Comparison of ENCODE assay signal across 13 cellular contexts in genomic region chr18:9961031-9961430, GRCh38. TPM values are rescaled to one million over a fixed set of nuclear protein-coding genes. Genes with fewer than 3 reads are reported as not detected.
DNase-seq lines count a peak whose midpoint lies in the region; ATAC-seq and TF ChIP-seq lines count a peak whose summit lies in the region.
"Had no signal": no experiment of that assay in that cellular context is flagged by ENCODE, and none has a peak within 500 bp of the region (broad histone marks: within the 10 kb centered on the region; RNA-seq: fewer than 3 reads in every experiment).

No MANE protein-coding gene starts in this region.

- peaks cover 3% of the 10 kb centered on the region for H3K79me1 ChIP-seq in mesenchymal stem cell (replicated peaks; ENCODE audit: low read length, poor library complexity, severe bottlenecking)

- no peak overlapping the region for H2BK5ac ChIP-seq in mesenchymal stem cell (ENCODE audit: low read depth, low read length, poor library complexity, severe bottlenecking)

- H2BK15ac ChIP-seq in mesenchymal stem cell (ENCODE audit: low read depth, poor library complexity, severe bottlenecking): no peak overlapping the region

- H3K14ac ChIP-seq in mesenchymal stem cell (ENCODE audit: low read length in 2 of 2): no peak overlapping the region

- H4K91ac ChIP-seq in mesenchymal stem cell (ENCODE audit: low read length): no peak overlapping the region

- H3K36me3 ChIP-seq in HUES48 (ENCODE audit: control insufficient read depth, insufficient read depth, low read length) (no peaks in the 10 kb centered on the region), mesenchymal stem cell (ENCODE audit: control insufficient read depth in 1 of 2, insufficient read depth in 2 of 2, low read depth in 1 of 2, low read length in 2 of 2) (peaks cover 0 to 16% of the 10 kb centered on the region in 2 experiments)
- H3K36me3 ChIP-seq: SJCRH30 had no signal

- H3K27me3 ChIP-seq in HUES48 (ENCODE audit: control insufficient read depth, insufficient read depth, low read length): no peaks in the 10 kb centered on the region
- no peaks in the 10 kb centered on the region for H3K27me3 ChIP-seq in mesenchymal stem cell (ENCODE audit: control insufficient read depth in 1 of 2, insufficient read depth in 1 of 2, low read length in 2 of 2)
- H3K27me3 ChIP-seq: SJCRH30 had no signal

- H2BK120ac ChIP-seq in mesenchymal stem cell (ENCODE audit: low read depth, low read length): no peak overlapping the region

- no peaks in the 10 kb centered on the region for H3K9me3 Mint-ChIP-seq in activated T-cell treated with anti-CD3 and anti-CD28 coated beads, Interleukin-2, amount 50 U/mL, for 4 hours
- H3K9me3 Mint-ChIP-seq: activated naive CD4-positive, alpha-beta T cell treated with anti-CD3 and anti-CD28 coated beads, Interleukin-2, amount 10 ng/mL, durations not matched to agents 7 days and 5 days; CD4-positive, CD25-positive, alpha-beta regulatory T cell had no signal

- H3K23ac ChIP-seq in mesenchymal stem cell (ENCODE audit: low read length in 2 of 2): no peak overlapping the region

- H3K4me2 ChIP-seq in mesenchymal stem cell (ENCODE audit: low read length, poor library complexity, severe bottlenecking): no peak overlapping the region

- H3K4me1 Mint-ChIP-seq in activated T-cell treated with anti-CD3 and anti-CD28 coated beads, Interleukin-2, amount 50 U/mL, for 4 hours (ENCODE audit: low read depth): peaks cover 15% of the 10 kb centered on the region

- no peak overlapping the region for H3K4me3 Mint-ChIP-seq in activated T-cell treated with anti-CD3 and anti-CD28 coated beads, Interleukin-2, amount 50 U/mL, for 4 hours
- H3K4me3 Mint-ChIP-seq: activated naive CD4-positive, alpha-beta T cell treated with anti-CD3 and anti-CD28 coated beads, Interleukin-2, amount 10 ng/mL, durations not matched to agents 7 days and 5 days; CD4-positive, CD25-positive, alpha-beta regulatory T cell had no signal

- TF ChIP-seq CTCF in choroid plexus epithelial cell (conservative IDR thresholded peaks at IDR 0.05; ENCODE audit: low read depth, low read length): no peak

- DNase-seq in AG20443 (ENCODE audit: low spot score) (peak; percentile 37), choroid plexus epithelial cell (ENCODE audit: low read depth) (peak; percentile 61), mesenchymal stem cell (peak; percentile 64), DMS53 treated with DMSO at 0.1 percent for 48 hours (lab: John Stamatoyannopoulos, UW; ENCODE audit: unreplicated experiment) (no peak), SIG-M5 (lab: John Stamatoyannopoulos, UW) (no peak)
- DNase-seq in activated CD8-positive, alpha-beta memory T cell treated with anti-CD3 and anti-CD28 coated beads for 24 hours: no peak
- DNase-seq in activated T-cell treated with anti-CD3 and anti-CD28 coated beads, Interleukin-2, amount 50 U/mL, for 4 hours: no peak
- DNase-seq: activated CD4-positive, alpha-beta T cell treated with anti-CD3 and anti-CD28 coated beads for 4 hours; activated naive CD4-positive, alpha-beta T cell treated with anti-CD3 and anti-CD28 coated beads, Interleukin-2, amount 10 ng/mL, durations not matched to agents 7 days and 5 days; CD4-positive, CD25-positive, alpha-beta regulatory T cell; KG1; SJCRH30 had no signal

- H3K27me3 Mint-ChIP-seq in activated T-cell treated with anti-CD3 and anti-CD28 coated beads, Interleukin-2, amount 50 U/mL, for 4 hours (ENCODE audit: low read depth): no peaks in the 10 kb centered on the region
- H3K27me3 Mint-ChIP-seq: activated naive CD4-positive, alpha-beta T cell treated with anti-CD3 and anti-CD28 coated beads, Interleukin-2, amount 10 ng/mL, durations not matched to agents 7 days and 5 days; CD4-positive, CD25-positive, alpha-beta regulatory T cell had no signal

- H2BK12ac ChIP-seq in mesenchymal stem cell (ENCODE audit: low read length in 2 of 2): no peak overlapping the region

- H4K8ac ChIP-seq in mesenchymal stem cell (ENCODE audit: low read length): no peak overlapping the region

- no peak overlapping the region for H2AFZ ChIP-seq in mesenchymal stem cell (ENCODE audit: low read depth, low read length)

- peak overlapping the region in 1 of 2 experiments; percentile 24 for H3K18ac ChIP-seq in mesenchymal stem cell (ENCODE audit: low read depth in 1 of 2, low read length in 2 of 2)

- H3K27ac ChIP-seq in HUES48 (ENCODE audit: low read depth, low read length) (peak overlapping the region; percentile 51), mesenchymal stem cell (ENCODE audit: low read length, poor library complexity, severe bottlenecking) (no peak overlapping the region)
- H3K27ac ChIP-seq: SJCRH30 had no signal

- whole genome bisulfite sequencing in mesenchymal stem cell: 88% methylated on average over 4 of the region's 4 CpGs

- no peaks in the 10 kb centered on the region for H3K9me3 ChIP-seq in HUES48 (ENCODE audit: control insufficient read depth, insufficient read depth, low read length)
- H3K9me3 ChIP-seq in mesenchymal stem cell (ENCODE audit: control insufficient read depth, low read length): no peaks in the 10 kb centered on the region
- H3K9me3 ChIP-seq: SJCRH30 had no signal

- H3K9ac ChIP-seq in HUES48 (ENCODE audit: low read depth, low read length) (no peak overlapping the region), mesenchymal stem cell (ENCODE audit: low read length) (peak overlapping the region; percentile 35)

- H3K4me1 ChIP-seq in HUES48 (ENCODE audit: control insufficient read depth, insufficient read depth, low read length) (peaks cover 18% of the 10 kb centered on the region), mesenchymal stem cell (ENCODE audit: control insufficient read depth, insufficient read depth, low read depth, low read length) (peaks cover 2% of the 10 kb centered on the region)

- peaks cover 3% of the 10 kb centered on the region for H3K36me3 Mint-ChIP-seq in activated T-cell treated with anti-CD3 and anti-CD28 coated beads, Interleukin-2, amount 50 U/mL, for 4 hours (ENCODE audit: insufficient read depth)
- H3K36me3 Mint-ChIP-seq: CD4-positive, CD25-positive, alpha-beta regulatory T cell had no signal

- H3K4ac ChIP-seq in mesenchymal stem cell (ENCODE audit: low read depth in 1 of 2, low read length in 2 of 2): no peak overlapping the region

- ATAC-seq in activated T-cell treated with anti-CD3 and anti-CD28 coated beads, Interleukin-2, amount 50 U/mL, for 4 hours: no peak

- no peak overlapping the region for H3K4me3 ChIP-seq in HUES48 (ENCODE audit: low read depth, low read length)
- H3K4me3 ChIP-seq in choroid plexus epithelial cell (ENCODE audit: low read depth, low read length): no peak overlapping the region
- no peak overlapping the region for H3K4me3 ChIP-seq in mesenchymal stem cell (ENCODE audit: insufficient read depth in 1 of 2, low read depth in 1 of 2, low read length in 2 of 2)
- H3K4me3 ChIP-seq: SJCRH30 had no signal

- no peak overlapping the region for H2AK5ac ChIP-seq in mesenchymal stem cell (ENCODE audit: low read length, severe bottlenecking)

RNA-seq across cellular contexts. Expression of gene VAPA, which starts 47.2 kb away (rescaled TPM):
- polyA plus RNA-seq in mesenchymal stem cell (2013, experiment 1 of 2): 185 TPM
- 192 TPM for polyA plus RNA-seq in mesenchymal stem cell (2013, experiment 2 of 2)
- 100 to 1,000 TPM; 220 to 245 (median 229) TPM for total RNA-seq in activated T-cell treated with anti-CD3 and anti-CD28 coated beads, Interleukin-2, amount 50 U/mL, for 4 hours

Comparison
In these comparisons a context has a peak if more than half of its experiments do, and no peak if none do; other contexts are left out.
1. DNase-seq: peak in AG20443 (single experiment), choroid plexus epithelial cell (single experiment) and mesenchymal stem cell (single experiment); none in activated CD8-positive, alpha-beta memory T cell treated with anti-CD3 and anti-CD28 coated beads for 24 hours (single experiment), DMS53 treated with DMSO at 0.1 percent for 48 hours (single experiment), activated T-cell treated with anti-CD3 and anti-CD28 coated beads, Interleukin-2, amount 50 U/mL, for 4 hours (single experiment) and SIG-M5 (single experiment).